16 cellular contexts compared by ENCODE assay signal in the genomic region with DNA sequence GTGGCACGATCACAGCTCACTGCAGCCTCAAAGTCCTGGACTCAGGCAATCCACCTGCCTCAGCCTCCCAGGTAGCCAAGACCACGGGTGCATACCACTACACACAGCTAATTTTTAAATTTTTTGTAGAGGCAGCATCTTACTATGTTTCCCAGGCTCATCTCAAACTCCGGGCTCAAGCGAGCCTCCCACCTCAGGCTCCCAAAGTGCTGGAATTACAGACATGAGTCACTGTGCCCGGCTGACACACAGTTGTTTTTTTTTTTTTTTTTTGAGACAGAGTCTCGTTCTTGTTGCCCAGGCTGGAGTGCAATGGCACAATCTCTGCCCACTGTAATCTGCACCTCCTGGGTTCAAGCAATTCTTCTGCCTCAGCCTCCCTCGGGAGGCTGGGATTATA.
"Had no signal": no experiment of that assay in that cellular context is flagged by ENCODE, and none has a peak within 500 bp of the region (broad histone marks: within the 10 kb centered on the region; RNA-seq: fewer than 3 reads in every experiment).

No MANE protein-coding gene starts in this region.

- DNase-seq: activated CD4-positive, alpha-beta memory T cell treated with anti-CD3 and anti-CD28 coated beads, Interleukin-2, amount 10 ng/mL, durations not matched to agents 7 days and 5 days; activated CD4-positive, alpha-beta T cell treated with anti-CD3 and anti-CD28 coated beads for 36 hours; activated effector memory CD4-positive, alpha-beta T cell treated with Interleukin-2 at 50 U/mL for 16 hours; activated T-cell treated with anti-CD3 and anti-CD28 coated beads, Interleukin-2, amount 50 U/mL, for 4 hours; amniotic stem cell; effector CD8-positive, alpha-beta T cell; esophagus squamous epithelium; foreskin fibroblast; hippocampal formation; kidney glomerular epithelial cell; mesenchymal stem cell; nephron progenitor cell; psoas muscle; spleen; stimulated activated CD4-positive, alpha-beta T cell treated with anti-CD3 and anti-CD28 coated beads, Interleukin-1b, Interleukin-23, amount 100 ng/mL, for 48 hours; upper lobe of right lung had no signal
